ENCODE assay signal across 1 cellular context in the genomic region with DNA sequence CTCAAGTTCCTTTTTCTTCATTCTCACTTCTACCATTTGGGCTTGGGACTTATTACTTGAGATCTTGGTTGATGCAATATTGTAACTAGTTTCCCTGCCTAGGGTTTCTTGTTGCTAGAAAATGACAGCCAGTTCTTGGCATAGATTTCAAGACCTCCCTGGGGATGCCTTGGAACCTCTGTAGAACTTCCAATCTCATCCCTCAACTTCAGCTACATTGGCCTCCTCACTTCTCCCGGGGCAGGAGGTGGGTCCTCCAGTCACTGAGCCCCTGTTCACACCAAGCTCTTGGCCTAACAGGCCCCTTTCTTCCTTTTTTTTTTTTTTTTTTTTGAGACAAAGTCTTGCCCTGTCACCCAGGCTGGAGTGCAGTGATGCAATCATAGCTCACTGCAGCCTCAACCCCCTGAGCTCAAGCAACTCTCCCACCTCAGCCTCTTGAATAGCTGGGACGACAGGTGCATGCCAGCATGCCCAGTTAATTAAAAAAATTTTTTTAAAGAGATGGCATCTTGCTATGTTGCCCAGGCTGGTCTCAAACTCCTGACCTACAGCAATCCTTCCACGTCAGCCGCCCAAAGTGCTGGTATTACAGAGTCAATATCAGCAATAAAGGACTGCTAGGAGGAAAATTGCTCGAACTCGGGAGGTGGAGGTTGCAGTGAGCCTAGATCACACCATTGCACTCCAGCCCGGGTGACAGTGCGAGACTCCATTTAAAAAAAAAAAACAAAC.
TF ChIP-seq lines count a peak whose summit lies in the region.

No MANE protein-coding gene starts in this region.

TF ChIP-seq in SK-N-SH, 30 proteins besides CTCF, POLR2A, EP300 and RAD21 (continued from another document):
- TF ChIP-seq, protein P1, sequence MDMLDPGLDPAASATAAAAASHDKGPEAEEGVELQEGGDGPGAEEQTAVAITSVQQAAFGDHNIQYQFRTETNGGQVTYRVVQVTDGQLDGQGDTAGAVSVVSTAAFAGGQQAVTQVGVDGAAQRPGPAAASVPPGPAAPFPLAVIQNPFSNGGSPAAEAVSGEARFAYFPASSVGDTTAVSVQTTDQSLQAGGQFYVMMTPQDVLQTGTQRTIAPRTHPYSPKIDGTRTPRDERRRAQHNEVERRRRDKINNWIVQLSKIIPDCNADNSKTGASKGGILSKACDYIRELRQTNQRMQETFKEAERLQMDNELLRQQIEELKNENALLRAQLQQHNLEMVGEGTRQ (IDR thresholded peaks at IDR 0.05; ENCODE audit: borderline replicate concordance, low read depth, low read length), result no peak
- TF ChIP-seq NRF1 (IDR thresholded peaks at IDR 0.05; ENCODE audit: low read depth, low read length), result no peak
- TF ChIP-seq RFX5 (IDR thresholded peaks at IDR 0.05; ENCODE audit: low read length), result no peak
